ENCODE assay signal across 11 cellular contexts in genomic region chr2:177338177-177338721, GRCh38. TPM values are rescaled to one million over a fixed set of nuclear protein-coding genes. Genes with fewer than 3 reads are reported as not detected.
DNase-seq lines count a peak whose midpoint lies in the region; ATAC-seq and TF ChIP-seq lines count a peak whose summit lies in the region.
"Had no signal": no experiment of that assay in that cellular context is flagged by ENCODE, and none has a peak within 500 bp of the region (broad histone marks: within the 10 kb centered on the region; RNA-seq: fewer than 3 reads in every experiment).

No MANE protein-coding gene starts in this region.

- H3K36me3 ChIP-seq in left lung: no peaks in the 10 kb centered on the region
- H3K36me3 ChIP-seq: neutrophil had no signal

- intact Hi-C loops in left lung (cut with DNase I) (loop anchor here in 1 of 2 donors (5.0 to 10.0 kb wide), 3 partner anchors 84 to 417 kb away; no protein-coding TSS in a partner anchor), posterior cingulate gyrus (cut with DNase I) (loop anchor here (5.0 to 10.0 kb wide), 2 partner anchors 264 to 417 kb away; no protein-coding TSS in a partner anchor)

- ATAC-seq in activated CD8-positive, alpha-beta T cell treated with anti-CD3 and anti-CD28 coated beads, Interleukin-2, amount 10 ng/mL, durations not matched to agents 7 days and 5 days: no peak
- peak; percentile 47 for ATAC-seq in left lung
- ATAC-seq in HG02840 (IDR thresholded peaks at IDR 0.05; ENCODE audit: low FRiP score, unreplicated experiment): no peak

- no peaks in the 10 kb centered on the region for H3K27me3 Mint-ChIP-seq in activated CD8-positive, alpha-beta T cell treated with anti-CD3 and anti-CD28 coated beads, Interleukin-2, amount 10 ng/mL, durations not matched to agents 7 days and 5 days (ENCODE audit: low read depth)

- H3K9me3 ChIP-seq in left lung: no peaks in the 10 kb centered on the region
- H3K9me3 ChIP-seq: neutrophil had no signal

- CTCF ChIA-PET in activated CD8-positive, alpha-beta T cell treated with anti-CD3 and anti-CD28 coated beads, Interleukin-2, amount 10 ng/mL, durations not matched to agents 7 days and 5 days (lab: Charles Lee): interaction anchor here (1.2 to 9.6 kb wide), 4 partner anchors 78 to 425 kb away, joined by 3 to 217 read pairs (median 100); no protein-coding TSS in a partner anchor

- no peak overlapping the region for H3K4me3 Mint-ChIP-seq in activated CD8-positive, alpha-beta T cell treated with anti-CD3 and anti-CD28 coated beads, Interleukin-2, amount 10 ng/mL, durations not matched to agents 7 days and 5 days

- H3K36me3 Mint-ChIP-seq in activated CD8-positive, alpha-beta T cell treated with anti-CD3 and anti-CD28 coated beads, Interleukin-2, amount 10 ng/mL, durations not matched to agents 7 days and 5 days (ENCODE audit: low read depth): no peaks in the 10 kb centered on the region

- H3K27me3 ChIP-seq in left lung: no peaks in the 10 kb centered on the region
- H3K27me3 ChIP-seq: neutrophil had no signal

- no peak for TF ChIP-seq CTCF in left lung (IDR thresholded peaks at IDR 0.05)

- H3K4me1 ChIP-seq in left lung: no peaks in the 10 kb centered on the region

- H3K4me1 Mint-ChIP-seq in activated CD8-positive, alpha-beta T cell treated with anti-CD3 and anti-CD28 coated beads, Interleukin-2, amount 10 ng/mL, durations not matched to agents 7 days and 5 days (ENCODE audit: low read depth): peaks cover 6% of the 10 kb centered on the region

- H3K4me3 ChIP-seq in left lung: no peak overlapping the region

- H3K9me3 Mint-ChIP-seq in activated CD8-positive, alpha-beta T cell treated with anti-CD3 and anti-CD28 coated beads, Interleukin-2, amount 10 ng/mL, durations not matched to agents 7 days and 5 days (ENCODE audit: insufficient read depth): no peaks in the 10 kb centered on the region

- POLR2A ChIA-PET in activated CD8-positive, alpha-beta T cell treated with anti-CD3 and anti-CD28 coated beads, Interleukin-2, amount 10 ng/mL, durations not matched to agents 7 days and 5 days (lab: Charles Lee): no interaction called here

- no peak overlapping the region for H3K27ac ChIP-seq in left lung
- H3K27ac ChIP-seq: neutrophil, VCaP had no signal

- H3K27ac Mint-ChIP-seq in activated CD8-positive, alpha-beta T cell treated with anti-CD3 and anti-CD28 coated beads, Interleukin-2, amount 10 ng/mL, durations not matched to agents 7 days and 5 days: peak overlapping the region; percentile 13

- peak; percentile 98 for DNase-seq in DMS53 treated with DMSO at 0.1 percent for 48 hours (lab: John Stamatoyannopoulos, UW; ENCODE audit: unreplicated experiment)
- peak; percentile 73 for DNase-seq in LoVo (ENCODE audit: low spot score)
- no peak for DNase-seq in activated CD8-positive, alpha-beta T cell treated with anti-CD3 and anti-CD28 coated beads, Interleukin-2, amount 10 ng/mL, durations not matched to agents 7 days and 5 days
- DNase-seq in left lung: no peak
- DNase-seq in posterior cingulate gyrus: no peak
- DNase-seq in NCI-H446 (lab: John Stamatoyannopoulos, UW): no peak
- DNase-seq in activated T-cell treated with anti-CD3 and anti-CD28 coated beads, Interleukin-2, amount 50 U/mL, for 48 hours: no peak
- DNase-seq: DMS 273 treated with DMSO at 0.1 percent for 48 hours had no signal

RNA-seq across cellular contexts. Expression of gene AGPS, which starts 54.3 kb away (rescaled TPM):
- 10 to 100 TPM; 65.9 to 67.9 TPM for total RNA-seq in activated CD8-positive, alpha-beta T cell treated with anti-CD3 and anti-CD28 coated beads, Interleukin-2, amount 10 ng/mL, durations not matched to agents 7 days and 5 days
- 10 to 100 TPM; 41.6 to 50.2 TPM for total RNA-seq in left lung

Comparison
In these comparisons a context has a peak if more than half of its experiments do, and no peak if none do; other contexts are left out.
1. DNase-seq: peak in DMS53 treated with DMSO at 0.1 percent for 48 hours (single experiment) and LoVo (single experiment); none in activated CD8-positive, alpha-beta T cell treated with anti-CD3 and anti-CD28 coated beads, Interleukin-2, amount 10 ng/mL, durations not matched to agents 7 days and 5 days (single experiment), left lung (0 of 2), posterior cingulate gyrus (0 of 10), NCI-H446 (0 of 2) and activated T-cell treated with anti-CD3 and anti-CD28 coated beads, Interleukin-2, amount 50 U/mL, for 48 hours (0 of 2).